15 cellular contexts compared by ENCODE assay signal in genomic region chr10:600876-601275, GRCh38.
DNase-seq lines count a peak whose midpoint lies in the region; TF ChIP-seq lines count a peak whose summit lies in the region.
"Had no signal": no experiment of that assay in that cellular context is flagged by ENCODE, and none has a peak within 500 bp of the region (broad histone marks: within the 10 kb centered on the region; RNA-seq: fewer than 3 reads in every experiment).

No MANE protein-coding gene starts in this region.

- TF ChIP-seq POLR2A in prostate gland (IDR thresholded peaks at IDR 0.05) (no peak), testis (IDR thresholded peaks at IDR 0.05) (no peak)

- H3K9me3 ChIP-seq in HEK293 (ENCODE audit: control insufficient read depth, insufficient read depth, low read depth, low read length), result no peaks in the 10 kb centered on the region
- H3K9me3 ChIP-seq in prostate gland, result no peaks in the 10 kb centered on the region
- H3K9me3 ChIP-seq in testis, result no peaks in the 10 kb centered on the region
- no peaks in the 10 kb centered on the region for H3K9me3 ChIP-seq in colonic mucosa

- CTCF ChIA-PET in HEK293 (lab: Yijun Ruan, JAX), result no interaction called here

- intact Hi-C loops in prostate gland (cut with DNase I), result no loop called here
- intact Hi-C loops in testis (cut with DNase I; ENCODE audit: low total_unique reads), result no loop called here
- intact Hi-C loops in colonic mucosa (cut with DNase I), result no loop called here

- H3K4me1 ChIP-seq in HEK293 (ENCODE audit: control insufficient read depth, insufficient read depth, low read length) (no peaks in the 10 kb centered on the region), prostate gland (replicated peaks) (no peaks in the 10 kb centered on the region), testis (peaks cover 19% of the 10 kb centered on the region), colonic mucosa (no peaks in the 10 kb centered on the region)

- TF ChIP-seq CTCF in HEK293 (tag by site-specific recombination; IDR thresholded peaks at IDR 0.05), result no peak
- no peak for TF ChIP-seq CTCF in fibroblast of mammary gland (conservative IDR thresholded peaks at IDR 0.05; ENCODE audit: control insufficient read depth, insufficient read depth, low read depth, low read length)
- TF ChIP-seq CTCF in prostate gland (IDR thresholded peaks at IDR 0.05), result no peak
- no peak for TF ChIP-seq CTCF in testis (IDR thresholded peaks at IDR 0.05)
- no peak for TF ChIP-seq CTCF in colonic mucosa (IDR thresholded peaks at IDR 0.05)

- H3K27ac ChIP-seq in HEK293 (ENCODE audit: extremely low read depth, low read depth, low read length), result no peak overlapping the region
- H3K27ac ChIP-seq in prostate gland, result no peak overlapping the region
- H3K27ac ChIP-seq in testis, result no peak overlapping the region
- no peak overlapping the region for H3K27ac ChIP-seq in colonic mucosa
- H3K27ac ChIP-seq in caudate nucleus (ENCODE audit: low read depth, low read length), result no peak overlapping the region

- H3K4me3 ChIP-seq in HEK293 (ENCODE audit: low read depth, low read length), result no peak overlapping the region
- no peak overlapping the region for H3K4me3 ChIP-seq in fibroblast of mammary gland (ENCODE audit: control insufficient read depth, low read depth, low read length)
- H3K4me3 ChIP-seq in prostate gland, result no peak overlapping the region
- H3K4me3 ChIP-seq in testis, result no peak overlapping the region
- no peak overlapping the region for H3K4me3 ChIP-seq in colonic mucosa

- WGBS in prostate gland, result 47% methylated on average over 5 of the region's 5 CpGs
- 90% methylated on average over 5 of the region's 5 CpGs for WGBS in testis, 2 donors

- POLR2A ChIA-PET in HEK293 (lab: Yijun Ruan, JAX), result no interaction called here

- no peaks in the 10 kb centered on the region for H3K27me3 ChIP-seq in prostate gland (replicated peaks; ENCODE audit: insufficient read depth)
- no peaks in the 10 kb centered on the region for H3K27me3 ChIP-seq in testis
- no peaks in the 10 kb centered on the region for H3K27me3 ChIP-seq in colonic mucosa

- no peak overlapping the region for H3K9ac ChIP-seq in colonic mucosa (ENCODE audit: low read depth in 2 of 2, low read length in 2 of 2)

- DNase-seq in NCI-H774 (lab: John Stamatoyannopoulos, UW) (peak; percentile 56), fibroblast of mammary gland (ENCODE audit: low read depth) (peak; percentile 38), prostate gland (ENCODE audit: low spot score) (peak; percentile 32), H4 (ENCODE audit: low spot score) (no peak), testis (no peak), colonic mucosa (no peak), caudate nucleus (lab: John Stamatoyannopoulos, UW) (no peak)
- DNase-seq: activated CD4-positive, CD25-positive, alpha-beta regulatory T cell treated with anti-CD3 and anti-CD28 coated beads, Interleukin-2, amount 50 U/mL, for 72 hours; activated naive CD4-positive, alpha-beta T cell; hypothalamus; left colon; NCI-H187; SHP77; stimulated activated naive CD8-positive, alpha-beta T cell treated with anti-CD3 and anti-CD28 coated beads, Interleukin-15, Interleukin-2, amounts not matched to agents 100 U/mL and 50 U/mL, for 24 hours had no signal

- H3K36me3 ChIP-seq in HEK293 (ENCODE audit: control insufficient read depth in 2 of 2, insufficient read depth in 1 of 2, low read length in 2 of 2), result no peaks in the 10 kb centered on the region
- H3K36me3 ChIP-seq in prostate gland, result no peaks in the 10 kb centered on the region
- H3K36me3 ChIP-seq in testis (ENCODE audit: low read depth, missing control alignments), result no peaks in the 10 kb centered on the region
- no peaks in the 10 kb centered on the region for H3K36me3 ChIP-seq in colonic mucosa

TF ChIP-seq in HEK293, 187 proteins besides CTCF, POLR2A, EP300 and RAD21:
- TF ChIP-seq SP3 (tag by site-specific recombination; IDR thresholded peaks at IDR 0.05) (no peak), FEZF1 (tag by site-specific recombination; IDR thresholded peaks at IDR 0.05) (0 out of 2 replicates have a peak, but pooled peaks have one; percentile 12), PRDM6 (tag by site-specific recombination; IDR thresholded peaks at IDR 0.05) (peak; percentile 24; the same call in 1 of the 2 replicates)

Comparison
In these comparisons a context has a peak if more than half of its experiments do, and no peak if none do; other contexts are left out.
1. DNase-seq: peak in NCI-H774 (single experiment), fibroblast of mammary gland (single experiment) and prostate gland (single experiment); none in H4 (single experiment), testis (single experiment), colonic mucosa (single experiment) and caudate nucleus (0 of 61).